Comparison of ENCODE assay signal across 8 cellular contexts in the genomic region with DNA sequence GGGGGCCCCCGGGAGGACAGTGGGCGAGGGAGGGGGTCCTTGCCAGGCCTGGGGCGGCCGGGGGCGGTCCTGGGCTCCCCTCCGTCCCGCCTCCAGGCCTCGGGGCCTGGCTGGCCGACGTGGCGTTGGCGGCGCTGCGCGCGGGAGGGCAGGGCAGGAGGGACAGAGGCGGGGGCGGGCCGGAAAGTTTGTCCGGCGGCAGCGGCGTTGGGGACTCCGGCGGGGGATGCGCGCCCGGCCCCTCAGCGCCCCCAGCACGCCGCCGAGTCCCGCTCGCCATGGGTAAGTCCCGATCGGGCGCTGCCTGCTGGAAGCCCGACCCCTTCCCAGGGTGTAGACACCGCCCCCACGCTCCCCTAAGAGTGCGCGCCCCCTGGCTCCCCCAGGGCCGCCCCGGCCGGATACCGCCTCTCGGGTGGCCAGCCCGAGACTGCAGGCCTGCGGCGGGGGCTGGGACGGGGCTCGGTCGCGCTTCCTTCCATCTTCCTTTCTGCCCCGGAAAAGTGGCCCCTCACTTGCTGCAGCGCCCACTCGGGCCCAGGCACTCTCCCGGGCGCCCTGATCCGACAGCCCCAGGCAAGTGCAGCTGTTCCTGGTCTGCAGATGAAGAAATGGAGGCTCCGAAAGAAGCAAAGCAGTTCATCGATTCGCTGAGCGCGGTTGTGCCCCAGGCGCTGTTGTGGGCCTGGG. TPM values are rescaled to one million over a fixed set of nuclear protein-coding genes. Genes with fewer than 3 reads are reported as not detected.
DNase-seq lines count a peak whose midpoint lies in the region; ATAC-seq, FAIRE-seq and TF ChIP-seq lines count a peak whose summit lies in the region.

A gene (plus strand): TSS at position 191 of the 690 bp plus-strand sequence. CDS start 88 bp downstream, at position 279.

- no peak for DNase-seq in CD4-positive, CD25-positive, alpha-beta regulatory T cell
- peak; percentile 74 for DNase-seq in NCI-H146 (lab: John Stamatoyannopoulos, UW)
- peak in 1 of 2 experiments; percentile 78 for DNase-seq in H1 (ENCODE audit: low read depth in 1 of 2, low spot score in 2 of 2)
- no peak for DNase-seq in memory B cell (ENCODE audit: low spot score in 2 of 2)
- peak; percentile 77 to 82 for DNase-seq in thyroid gland

- H3K27ac Mint-ChIP-seq in CD4-positive, CD25-positive, alpha-beta regulatory T cell: no peak within 1 kb of the TSS
- no peak within 1 kb of the TSS for H3K27ac Mint-ChIP-seq in memory B cell

- no peaks in the 10 kb centered on the region for H4K20me1 ChIP-seq in H1 (replicated peaks in 1 of 2; ENCODE audit: control insufficient read depth in 1 of 2, insufficient read depth in 2 of 2, low read length in 2 of 2)

- no peaks in the 10 kb centered on the region for H3K79me1 ChIP-seq in H1 (ENCODE audit: low read depth, low read length)

- H4K91ac ChIP-seq in H1 (replicated peaks; ENCODE audit: insufficient read length, low read length): peak within 1 kb of the TSS; percentile 95

- peaks cover 9% of the 10 kb centered on the region for H3K23me2 ChIP-seq in H1 (ENCODE audit: low read depth, low read length)

- POLR2A ChIA-PET in H1 (lab: Charles Lee; ENCODE audit: partially characterized antibody): interaction anchor here (1.0 to 1.7 kb wide), 3 partner anchors 17 to 29 kb away, joined by 3 to 4 read pairs (median 3); a partner anchor contains a TSS

- H2BK20ac ChIP-seq in H1 (ENCODE audit: low read length): peak within 1 kb of the TSS; percentile 64

- no peak for FAIRE-seq in H1 (lab: Jason Lieb, UNC)

- peak within 1 kb of the TSS; percentile 72 for H3K4ac ChIP-seq in H1 (replicated peaks; ENCODE audit: insufficient read length, low read depth, low read length)

- 4% methylated on average over 24 of the region's 66 CpGs; no CpG with 5 or more reads in 1 of the 2 experiments for WGBS in H1 (ENCODE audit: extremely low coverage in 1 of 2, insufficient coverage in 1 of 2, insufficient read length in 1 of 2, insufficient replicate concordance in 2 of 2, low coverage in 1 of 2, low lambda C conversion rate in 2 of 2, missing lambda C conversion rate in 1 of 2), 2 experiments
- 0% methylated on average over 6 to 18 of the region's 66 CpGs for whole genome bisulfite sequencing in thyroid gland, 2 donors

- H4K8ac ChIP-seq in H1 (ENCODE audit: extremely low read depth, insufficient read depth, low read length): peak within 1 kb of the TSS; percentile 84

- peaks cover 7% of the 10 kb centered on the region for H3K4me1 ChIP-seq in CD4-positive, CD25-positive, alpha-beta regulatory T cell (ENCODE audit: control insufficient read depth, insufficient read depth, low read length, poor library complexity, severe bottlenecking)
- H3K4me1 ChIP-seq in H1 (replicated peaks in 1 of 4; ENCODE audit: control insufficient read depth in 3 of 4, insufficient read depth in 4 of 4, low read length in 3 of 4) (peaks cover 4 to 13% (median 9%) of the 10 kb centered on the region in 4 experiments), thyroid gland (peaks cover 37 to 54% of the 10 kb centered on the region in 2 donors)

- intact Hi-C loops in thyroid gland (cut with DNase I): no loop called here

- peak within 1 kb of the TSS; percentile 82 to 97 for H3K4me2 ChIP-seq in H1 (ENCODE audit: insufficient read depth in 1 of 2, low read depth in 2 of 2, low read length in 2 of 2)

- H4K5ac ChIP-seq in H1 (ENCODE audit: insufficient read length, low read depth, low read length): peak within 1 kb of the TSS; percentile 84

- peak within 1 kb of the TSS; percentile 86 for H2AFZ ChIP-seq in H1 (ENCODE audit: low read length)

- peak within 1 kb of the TSS; percentile 24 for H3K56ac ChIP-seq in H1 (replicated peaks; ENCODE audit: insufficient read length, low read depth, low read length)

- H3K27me3 ChIP-seq in CD4-positive, CD25-positive, alpha-beta regulatory T cell (ENCODE audit: control insufficient read depth, insufficient read depth, low read length): peaks cover 22% of the 10 kb centered on the region
- H3K27me3 ChIP-seq in H1 (replicated peaks in 1 of 4; ENCODE audit: control insufficient read depth in 3 of 4, extremely low read depth in 1 of 4, insufficient read depth in 3 of 4, low read length in 3 of 4): no peaks in the 10 kb centered on the region; a peak in 2 of 7 replicates
- H3K27me3 ChIP-seq in thyroid gland: no peaks in the 10 kb centered on the region

- CTCF ChIA-PET in H1 (lab: Charles Lee; ENCODE audit: partially characterized antibody): interaction anchor here (0.7 to 2.0 kb wide), 4 partner anchors 8 to 56 kb away, joined by 3 to 5 read pairs (median 3); no protein-coding TSS in a partner anchor

- no peak within 1 kb of the TSS for H3K23ac ChIP-seq in H1 (ENCODE audit: insufficient read length)

- no peak within 1 kb of the TSS for H2BK120ac ChIP-seq in H1 (replicated peaks; ENCODE audit: low read depth, low read length)

- peak within 1 kb of the TSS; percentile 100 for H2BK15ac ChIP-seq in H1 (ENCODE audit: low read length)

- peak within 1 kb of the TSS; percentile 65 to 83 (median 68) for H3K9ac ChIP-seq in H1 (replicated peaks in 1 of 4; ENCODE audit: extremely low read depth in 1 of 4, low read depth in 3 of 4, low read length in 3 of 4)

- no peak within 1 kb of the TSS for H3K27ac ChIP-seq in CD4-positive, CD25-positive, alpha-beta regulatory T cell (ENCODE audit: insufficient read depth, low read length, poor library complexity, severe bottlenecking)
- H3K27ac ChIP-seq in H1 (ENCODE audit: low read depth, low read length): peak within 1 kb of the TSS; percentile 8; the same call in 1 of the 2 replicates
- H3K27ac ChIP-seq in thyroid gland: peak within 1 kb of the TSS; percentile 90 to 97 (median 92)

- no peak for ATAC-seq in CD4-positive, CD25-positive, alpha-beta regulatory T cell (ENCODE audit: low read depth in 2 of 2)
- ATAC-seq in memory B cell (ENCODE audit: low read depth) (no peak), HG02981 (IDR thresholded peaks at IDR 0.05; ENCODE audit: unreplicated experiment) (no peak), GM19455 (IDR thresholded peaks at IDR 0.05; ENCODE audit: unreplicated experiment) (no peak), HG03432 (IDR thresholded peaks at IDR 0.05; ENCODE audit: unreplicated experiment) (no peak)

- H2BK12ac ChIP-seq in H1 (ENCODE audit: low read depth, low read length): peak within 1 kb of the TSS; percentile 100

- peak in 1 of 2 experiments; percentile 39; a peak in 2 of 3 replicates for TF ChIP-seq POLR2A in H1 (IDR thresholded peaks at IDR 0.05; ENCODE audit: control extremely low read depth in 1 of 2, low read depth in 2 of 2, low read length in 2 of 2)
- TF ChIP-seq POLR2A in thyroid gland (IDR thresholded peaks at IDR 0.05): peak in 1 of 2 donors; percentile 79

- TF ChIP-seq EP300 in H1 (IDR thresholded peaks at IDR 0.05; ENCODE audit: borderline replicate concordance in 1 of 2, low read depth in 2 of 2, low read length in 2 of 2): no peak

- H3K18ac ChIP-seq in H1 (ENCODE audit: extremely low read depth, low read length): peak within 1 kb of the TSS; percentile 93

- H2AK5ac ChIP-seq in H1 (ENCODE audit: low read depth, low read length): peak within 1 kb of the TSS; percentile 83; the same call in 1 of the 2 replicates

- peaks cover 0 to 13% (median 7%) of the 10 kb centered on the region in 4 donors for H3K4me1 Mint-ChIP-seq in CD4-positive, CD25-positive, alpha-beta regulatory T cell
- H3K4me1 Mint-ChIP-seq in memory B cell: peaks cover 10% of the 10 kb centered on the region

- no peaks in the 10 kb centered on the region for H3K79me2 ChIP-seq in H1 (ENCODE audit: control insufficient read depth in 1 of 2, insufficient read depth in 2 of 2, low read length in 2 of 2)

- H3K27me3 Mint-ChIP-seq in CD4-positive, CD25-positive, alpha-beta regulatory T cell: peaks cover 64% of the 10 kb centered on the region
- peaks cover 31% of the 10 kb centered on the region for H3K27me3 Mint-ChIP-seq in memory B cell

- H3K36me3 Mint-ChIP-seq in CD4-positive, CD25-positive, alpha-beta regulatory T cell: no peaks in the 10 kb centered on the region
- no peaks in the 10 kb centered on the region for H3K36me3 Mint-ChIP-seq in memory B cell

- H3K14ac ChIP-seq in H1 (ENCODE audit: insufficient read length): no peak within 1 kb of the TSS

- H3K9me3 Mint-ChIP-seq in CD4-positive, CD25-positive, alpha-beta regulatory T cell: peaks cover 0 to 6% (median 4%) of the 10 kb centered on the region in 7 donors
- H3K9me3 Mint-ChIP-seq in memory B cell: peaks cover 3% of the 10 kb centered on the region

- TF ChIP-seq CTCF in H1 (IDR thresholded peaks at IDR 0.05; ENCODE audit: control extremely low read depth in 1 of 3, insufficient read depth in 1 of 3, low read depth in 1 of 3, low read length in 3 of 3): no peak
- peak in 1 of 6 experiments; percentile 9 for TF ChIP-seq CTCF in thyroid gland (IDR thresholded peaks at IDR 0.05)

- H3K4me3 Mint-ChIP-seq in CD4-positive, CD25-positive, alpha-beta regulatory T cell: peak within 1 kb of the TSS in 3 of 4 donors; percentile 44 to 70 (median 70)
- peak within 1 kb of the TSS; percentile 73 for H3K4me3 Mint-ChIP-seq in memory B cell

- no peaks in the 10 kb centered on the region for H3K36me3 ChIP-seq in CD4-positive, CD25-positive, alpha-beta regulatory T cell (ENCODE audit: control insufficient read depth, insufficient read depth, low read length)
- H3K36me3 ChIP-seq in H1 (ENCODE audit: control insufficient read depth in 2 of 4, insufficient read depth in 4 of 4, low read length in 3 of 4) (no peaks in the 10 kb centered on the region), thyroid gland (no peaks in the 10 kb centered on the region)

- peak within 1 kb of the TSS; percentile 79 for H2BK5ac ChIP-seq in H1 (ENCODE audit: low read depth, low read length)

- peaks cover 0 to 11% of the 10 kb centered on the region in 2 experiments for H3K9me3 ChIP-seq in CD4-positive, CD25-positive, alpha-beta regulatory T cell (ENCODE audit: control insufficient read depth in 2 of 2, low read length in 2 of 2)
- H3K9me3 ChIP-seq in H1 (ENCODE audit: insufficient read depth in 2 of 2, low read depth in 1 of 2, low read length in 1 of 2) (peaks cover 0 to 12% of the 10 kb centered on the region in 2 experiments; a peak in 2 of 4 replicates), thyroid gland (no peaks in the 10 kb centered on the region)

- no peak within 1 kb of the TSS for H3K4me3 ChIP-seq in CD4-positive, CD25-positive, alpha-beta regulatory T cell (ENCODE audit: low read depth, low read length)
- H3K4me3 ChIP-seq in H1 (ENCODE audit: extremely low read depth in 1 of 4, insufficient read depth in 2 of 4, low read depth in 3 of 4, low read length in 4 of 4) (peak within 1 kb of the TSS; percentile 64 to 81 (median 68)), thyroid gland (replicated peaks in 1 of 3) (peak within 1 kb of the TSS; percentile 24 to 84 (median 78))

- no peak for TF ChIP-seq RAD21 in H1 (IDR thresholded peaks at IDR 0.05 in 1 of 2, conservative IDR thresholded peaks at IDR 0.05 in 1 of 2; ENCODE audit: low read depth in 2 of 2, low read length in 2 of 2)

RNA-seq across cellular contexts. Expression of the gene that starts here (rescaled TPM):
- not detected for total RNA-seq in CD4-positive, CD25-positive, alpha-beta regulatory T cell
- polyA plus RNA-seq in CD4-positive, CD25-positive, alpha-beta regulatory T cell: not detected
- total RNA-seq in H1 (2021; fragmentation: NEBNext Ultra II Directional; extraction: Animal tissue kit (Norgen Biotek cat#: 25700)): 9.7 and 9.9 TPM in 2 replicates
- 9.0 and 11.9 TPM in 2 replicates for polyA plus RNA-seq in H1 (2011; rRNA removed)
- 8.0 TPM for polyA plus RNA-seq in H1 (2011; cell fraction: cytosol; rRNA removed)
- 8.4 TPM for polyA plus RNA-seq in H1 (2011; cell fraction: nucleus; rRNA removed)
- 6.6 to 8.4 TPM (median 7.0 TPM) in 4 replicates for polyA plus RNA-seq in H1 (2012, experiment 1 of 2)
- polyA plus RNA-seq in H1 (2012, experiment 2 of 2): 5.1 TPM
- polyA plus RNA-seq in H1 (2013, experiment 1 of 2): 9.4 TPM
- polyA plus RNA-seq in H1 (2013, experiment 2 of 2): 9.3 TPM
- 14.3 and 14.7 TPM in 2 replicates for polyA minus RNA-seq in H1 (2011; rRNA and poly(A)+ RNA removed)
- 14.3 TPM for polyA minus RNA-seq in H1 (2011; cell fraction: cytosol; rRNA and poly(A)+ RNA removed)
- polyA minus RNA-seq in H1 (2011; cell fraction: nucleus; rRNA and poly(A)+ RNA removed): 13.5 TPM
- 10 to 100 TPM; 33.7 to 53.0 (median 51.1) TPM for total RNA-seq in thyroid gland

Comparison
In these comparisons a context has a peak if more than half of its experiments do, and no peak if none do; other contexts are left out.
1. RNA of the gene that starts here (total RNA-seq): 33.7 to 53.0 TPM in thyroid gland and 9.7 to 9.9 TPM in H1; not detected in CD4-positive, CD25-positive, alpha-beta regulatory T cell (single experiment); every median in the first group is over 10 times any median in the second.
2. RNA of the gene that starts here (polyA plus RNA-seq): 5.1 to 11.9 TPM in H1; not detected in CD4-positive, CD25-positive, alpha-beta regulatory T cell; every median in the first group is over 4 times any median in the second.
3. DNase-seq: peak in NCI-H146 (single experiment) and thyroid gland (2 of 2); none in CD4-positive, CD25-positive, alpha-beta regulatory T cell (0 of 3) and memory B cell (0 of 2).